Comparison of ENCODE assay signal across 17 cellular contexts in genomic region chr4:188867796-188868195, GRCh38.
DNase-seq lines count a peak whose midpoint lies in the region; ATAC-seq and TF ChIP-seq lines count a peak whose summit lies in the region.
"Had no signal": no experiment of that assay in that cellular context is flagged by ENCODE, and none has a peak within 500 bp of the region (broad histone marks: within the 10 kb centered on the region; RNA-seq: fewer than 3 reads in every experiment).

No MANE protein-coding gene starts in this region.

- WGBS in trophoblast cell (ENCODE audit: extremely low coverage, insufficient coverage, insufficient read length): no CpG with 5 or more reads among the region's 1 CpG

- H3K79me2 ChIP-seq in trophoblast cell (ENCODE audit: control insufficient read depth, insufficient read depth, low read length, poor library complexity): no peaks in the 10 kb centered on the region
- H3K79me2 ChIP-seq in osteoblast (ENCODE audit: insufficient read depth, low read length): no peaks in the 10 kb centered on the region

- no peaks in the 10 kb centered on the region for H3K27me3 ChIP-seq in RWPE2 (ENCODE audit: insufficient read depth, poor library complexity, severe bottlenecking)
- no peaks in the 10 kb centered on the region for H3K27me3 ChIP-seq in trophoblast cell (ENCODE audit: insufficient read depth, low read length)
- H3K27me3 ChIP-seq in osteoblast (ENCODE audit: insufficient read depth, low read length): no peaks in the 10 kb centered on the region
- H3K27me3 ChIP-seq: BE2C had no signal

- no peak overlapping the region for H3K14ac ChIP-seq in trophoblast cell (ENCODE audit: low read length)

- H3K18ac ChIP-seq in trophoblast cell (ENCODE audit: low read length): no peak overlapping the region

- H3K4me1 ChIP-seq in RWPE2 (ENCODE audit: insufficient read depth, poor library complexity, severe bottlenecking) (no peaks in the 10 kb centered on the region), trophoblast cell (ENCODE audit: control insufficient read depth in 1 of 2, insufficient read depth in 2 of 2, low read length in 2 of 2) (no peaks in the 10 kb centered on the region), osteoblast (ENCODE audit: insufficient read depth, low read length) (peaks cover 5% of the 10 kb centered on the region)
- H3K4me1 ChIP-seq: BE2C had no signal

- no peak overlapping the region for H3K4me3 ChIP-seq in RWPE2 (ENCODE audit: severe bottlenecking)
- H3K4me3 ChIP-seq in trophoblast cell (ENCODE audit: low read depth, low read length): no peak overlapping the region
- no peak overlapping the region for H3K4me3 ChIP-seq in osteoblast (ENCODE audit: insufficient read depth, low read length)

- H3K9me3 ChIP-seq in RWPE2 (ENCODE audit: severe bottlenecking): no peaks in the 10 kb centered on the region
- no peaks in the 10 kb centered on the region for H3K9me3 ChIP-seq in trophoblast cell (ENCODE audit: insufficient read depth, low read depth, low read length)
- H3K9me3 ChIP-seq in osteoblast (ENCODE audit: low read depth, low read length): no peaks in the 10 kb centered on the region
- H3K9me3 ChIP-seq: BE2C had no signal

- no peak overlapping the region for H3K23ac ChIP-seq in trophoblast cell (ENCODE audit: low read length)

- H3K4me2 ChIP-seq in trophoblast cell (ENCODE audit: low read length) (no peak overlapping the region), osteoblast (ENCODE audit: insufficient read depth, low read length) (no peak overlapping the region)

- H4K91ac ChIP-seq in trophoblast cell (ENCODE audit: low read depth, low read length): no peak overlapping the region

- H2BK120ac ChIP-seq in trophoblast cell (ENCODE audit: insufficient read depth, low read length, poor library complexity): no peak overlapping the region

- H2AK5ac ChIP-seq in trophoblast cell (ENCODE audit: low read length): no peak overlapping the region

- H3K9ac ChIP-seq in trophoblast cell (ENCODE audit: low read length): no peak overlapping the region

- no peak overlapping the region for H2AFZ ChIP-seq in trophoblast cell (ENCODE audit: insufficient read depth, low read length, poor library complexity)
- no peak overlapping the region for H2AFZ ChIP-seq in osteoblast (ENCODE audit: low read length)

- ATAC-seq in RWPE2 (ENCODE audit: low read depth) (0 out of 3 replicates have a peak, but pooled peaks have one; percentile 35), esophagus mucosa (peak; percentile 72)
- ATAC-seq: HCT116 had no signal

- DNase-seq in HPDE6-E6E7 (ENCODE audit: extremely low spot score) (peak; percentile 33), RWPE2 (ENCODE audit: low spot score) (no peak), trophoblast cell (peak; percentile 41 to 62), SW 1271 (lab: John Stamatoyannopoulos, UW) (no peak), GM19238 (ENCODE audit: insufficient read length, low spot score) (no peak), osteoblast (ENCODE audit: insufficient read length, low spot score, missing footprints) (no peak)
- DNase-seq: BE2C; C1 segment of cervical spinal cord; CD4-positive, CD25-positive, alpha-beta regulatory T cell; CD8-positive, alpha-beta memory T cell; COR-L47; GDM1; GOT3; H7; HFFc6 had no signal

- no peak overlapping the region for H3K4ac ChIP-seq in trophoblast cell (ENCODE audit: low read depth, low read length)

- H2BK5ac ChIP-seq in trophoblast cell (ENCODE audit: low read depth, low read length, poor library complexity): no peak overlapping the region

- TF ChIP-seq CTCF in RWPE2 (IDR thresholded peaks at IDR 0.05; ENCODE audit: poor library complexity, severe bottlenecking) (no peak), osteoblast (IDR thresholded peaks at IDR 0.05; ENCODE audit: extremely low read depth, low read depth, low read length) (no peak)

- H3K27ac ChIP-seq in RWPE2 (ENCODE audit: poor library complexity, severe bottlenecking): no peak overlapping the region
- H3K27ac ChIP-seq in trophoblast cell (ENCODE audit: low read depth, low read length): no peak overlapping the region
- H3K27ac ChIP-seq in osteoblast (ENCODE audit: low read depth, low read length): no peak overlapping the region

- no peaks in the 10 kb centered on the region for H4K20me1 ChIP-seq in osteoblast (ENCODE audit: insufficient read depth, low read length)

- no peaks in the 10 kb centered on the region for H3K79me1 ChIP-seq in trophoblast cell (ENCODE audit: low read length)

- no peak overlapping the region for H2BK12ac ChIP-seq in trophoblast cell (ENCODE audit: low read length)

- no peak overlapping the region for H4K8ac ChIP-seq in trophoblast cell (ENCODE audit: low read depth, low read length)

- H3K36me3 ChIP-seq in RWPE2 (ENCODE audit: low read depth): no peaks in the 10 kb centered on the region
- no peaks in the 10 kb centered on the region for H3K36me3 ChIP-seq in trophoblast cell (ENCODE audit: control insufficient read depth in 1 of 2, insufficient read depth in 2 of 2, low read length in 2 of 2)
- no peaks in the 10 kb centered on the region for H3K36me3 ChIP-seq in osteoblast (ENCODE audit: insufficient read depth, low read length)
- H3K36me3 ChIP-seq: BE2C had no signal

- no peak overlapping the region for H4K12ac ChIP-seq in trophoblast cell (ENCODE audit: low read depth, low read length)

Comparison
In these comparisons a context has a peak if more than half of its experiments do, and no peak if none do; other contexts are left out.
1. DNase-seq: peak in HPDE6-E6E7 (single experiment) and trophoblast cell (2 of 2); none in RWPE2 (single experiment), SW 1271 (0 of 2), GM19238 (single experiment) and osteoblast (single experiment).